ENCODE assay signal across 19 cellular contexts in genomic region chr9:117826837-117827236, GRCh38.
DNase-seq lines count a peak whose midpoint lies in the region; ATAC-seq and TF ChIP-seq lines count a peak whose summit lies in the region.
"Had no signal": no experiment of that assay in that cellular context is flagged by ENCODE, and none has a peak within 500 bp of the region (broad histone marks: within the 10 kb centered on the region; RNA-seq: fewer than 3 reads in every experiment).

No MANE protein-coding gene starts in this region.

- H3K4me1 ChIP-seq in BLaER1 treated with 17β-estradiol and CSF1 and Interleukin-3, amounts not matched to agents 10 nM and 100 nM, result peaks cover 16 to 38% (median 18%) of the 10 kb centered on the region in 10 experiments
- H3K4me1 ChIP-seq in neural progenitor cell (peaks cover 15% of the 10 kb centered on the region), thyroid gland (no peaks in the 10 kb centered on the region)

- H3K36me3 ChIP-seq in BLaER1 treated with 17β-estradiol and CSF1 and Interleukin-3, amounts not matched to agents 10 nM and 100 nM, result no peaks in the 10 kb centered on the region
- no peaks in the 10 kb centered on the region for H3K36me3 ChIP-seq in neural progenitor cell
- H3K36me3 ChIP-seq in thyroid gland, result no peaks in the 10 kb centered on the region

- intact Hi-C loops in activated B cell treated with CpG ODN at 0.5 μM for 24 hours (cut with micrococcal nuclease), result loop anchor here (1.0 to 5.0 kb wide), 4 partner anchors 44 to 125 kb away; partner anchors contain the start of gene TLR4
- intact Hi-C loops in thyroid gland (cut with DNase I), result no loop called here

- no peak for DNase-seq in activated B cell treated with CpG ODN at 0.5 μM for 24 hours
- no peak for DNase-seq in neural progenitor cell (ENCODE audit: low spot score)
- no peak for DNase-seq in thyroid gland
- DNase-seq in iPS-NIHi11 (ENCODE audit: low spot score), result no peak
- DNase-seq: CD8-positive, alpha-beta T cell; DMS53; EL; H7; HFFc6; NCI-H1092 treated with DMSO at 0.1 percent for 48 hours; NCI-H1694 treated with DMSO at 0.1 percent for 48 hours; NCI-H2107; NCI-H510A; NCI-H774 had no signal

- ATAC-seq in activated B cell treated with CpG ODN at 0.5 μM for 24 hours (ENCODE audit: low read depth) (no peak), HG03095 (IDR thresholded peaks at IDR 0.05; ENCODE audit: unreplicated experiment) (no peak)

- no peak overlapping the region for H3K4me3 ChIP-seq in BLaER1 treated with 17β-estradiol and CSF1 and Interleukin-3, amounts not matched to agents 10 nM and 100 nM
- H3K4me3 ChIP-seq in neural progenitor cell, result no peak overlapping the region
- H3K4me3 ChIP-seq in thyroid gland (replicated peaks in 1 of 3), result no peak overlapping the region
- H3K4me3 ChIP-seq: GM12878 had no signal

- TF ChIP-seq POLR2A in thyroid gland (IDR thresholded peaks at IDR 0.05), result no peak

- H2AFZ ChIP-seq in neural progenitor cell (replicated peaks), result no peak overlapping the region

- peak overlapping the region in 2 of 3 donors; percentile 3 to 25 for H3K27ac Mint-ChIP-seq in IgD-negative memory B cell
- H3K27ac Mint-ChIP-seq in activated B cell treated with CpG ODN at 0.5 μM for 24 hours, result peak overlapping the region; percentile 22
- peak overlapping the region; percentile 17 for H3K27ac Mint-ChIP-seq in neural progenitor cell
- H3K27ac Mint-ChIP-seq: CD8-positive, alpha-beta T cell; HFFc6 had no signal

- peaks cover 0 to 2% (median 0%) of the 10 kb centered on the region in 3 donors for H3K9me3 Mint-ChIP-seq in IgD-negative memory B cell
- no peaks in the 10 kb centered on the region for H3K9me3 Mint-ChIP-seq in activated B cell treated with CpG ODN at 0.5 μM for 24 hours
- no peaks in the 10 kb centered on the region for H3K9me3 Mint-ChIP-seq in neural progenitor cell
- H3K9me3 Mint-ChIP-seq: CD8-positive, alpha-beta T cell; HFFc6 had no signal

- peaks cover 2% of the 10 kb centered on the region for H3K36me3 Mint-ChIP-seq in IgD-negative memory B cell
- no peaks in the 10 kb centered on the region for H3K36me3 Mint-ChIP-seq in activated B cell treated with CpG ODN at 0.5 μM for 24 hours (ENCODE audit: low read depth)
- H3K36me3 Mint-ChIP-seq in neural progenitor cell, result no peaks in the 10 kb centered on the region
- H3K36me3 Mint-ChIP-seq: CD8-positive, alpha-beta T cell had no signal

- H3K27ac ChIP-seq in BLaER1 treated with 17β-estradiol and CSF1 and Interleukin-3, amounts not matched to agents 10 nM and 100 nM, result peak overlapping the region in 3 of 11 experiments; percentile 13 to 41 (median 34); a peak in 2 of 22 replicates
- no peak overlapping the region for H3K27ac ChIP-seq in neural progenitor cell
- no peak overlapping the region for H3K27ac ChIP-seq in thyroid gland
- H3K27ac ChIP-seq: HL-60 had no signal

- H3K27me3 Mint-ChIP-seq in IgD-negative memory B cell (peaks cover 9% of the 10 kb centered on the region), activated B cell treated with CpG ODN at 0.5 μM for 24 hours (peaks cover 8% of the 10 kb centered on the region), neural progenitor cell (ENCODE audit: insufficient read depth, low read depth) (peaks cover 2% of the 10 kb centered on the region)

- 76 to 82% methylated on average over 3 of the region's 3 CpGs for WGBS in thyroid gland, 2 donors

- peak overlapping the region in 3 of 4 donors; percentile 19 to 78 (median 72) for H3K4me3 Mint-ChIP-seq in IgD-negative memory B cell
- H3K4me3 Mint-ChIP-seq in activated B cell treated with CpG ODN at 0.5 μM for 24 hours, result peak overlapping the region; percentile 29
- H3K4me3 Mint-ChIP-seq in neural progenitor cell, result no peak overlapping the region
- H3K4me3 Mint-ChIP-seq: HFFc6 had no signal

- peaks cover 19 to 27% (median 22%) of the 10 kb centered on the region in 3 donors for H3K4me1 Mint-ChIP-seq in IgD-negative memory B cell
- peaks cover 32% of the 10 kb centered on the region for H3K4me1 Mint-ChIP-seq in activated B cell treated with CpG ODN at 0.5 μM for 24 hours
- H3K4me1 Mint-ChIP-seq in neural progenitor cell, result peaks cover 8% of the 10 kb centered on the region

- H3K9ac ChIP-seq in BLaER1 treated with 17β-estradiol and CSF1 and Interleukin-3, amounts not matched to agents 10 nM and 100 nM, result no peak overlapping the region
- no peak overlapping the region for H3K9ac ChIP-seq in neural progenitor cell

- no peaks in the 10 kb centered on the region for H3K79me2 ChIP-seq in neural progenitor cell (ENCODE audit: low read depth)

- CTCF ChIA-PET in activated B cell treated with CpG ODN at 0.5 μM for 24 hours (lab: Charles Lee), result no interaction called here

- H3F3A ChIP-seq in neural progenitor cell (ENCODE audit: low read depth), result no peaks in the 10 kb centered on the region

- H3K9me3 ChIP-seq in BLaER1 treated with 17β-estradiol and CSF1 and Interleukin-3, amounts not matched to agents 10 nM and 100 nM (replicated peaks in 1 of 11), result no peaks in the 10 kb centered on the region
- H3K9me3 ChIP-seq in neural progenitor cell (ENCODE audit: low read depth) (no peaks in the 10 kb centered on the region), thyroid gland (no peaks in the 10 kb centered on the region)

- TF ChIP-seq CTCF in activated B cell treated with CpG ODN at 0.5 μM for 24 hours (IDR thresholded peaks at IDR 0.05), result no peak
- TF ChIP-seq CTCF in neural progenitor cell (IDR thresholded peaks at IDR 0.05), result no peak
- TF ChIP-seq CTCF in thyroid gland (IDR thresholded peaks at IDR 0.05), result no peak

- POLR2A ChIA-PET in activated B cell treated with CpG ODN at 0.5 μM for 24 hours (lab: Charles Lee), result no interaction called here

- peak overlapping the region; percentile 46 to 79 (median 61); a peak in 20 of 22 replicates for H3K4me2 ChIP-seq in BLaER1 treated with 17β-estradiol and CSF1 and Interleukin-3, amounts not matched to agents 10 nM and 100 nM
- no peak overlapping the region for H3K4me2 ChIP-seq in neural progenitor cell

- H4K20me1 ChIP-seq in BLaER1 treated with 17β-estradiol and CSF1 and Interleukin-3, amounts not matched to agents 10 nM and 100 nM, result no peaks in the 10 kb centered on the region; a peak in 1 of 22 replicates
- H4K20me1 ChIP-seq in neural progenitor cell (ENCODE audit: low read depth), result no peaks in the 10 kb centered on the region

- 0 out of 22 replicates have a peak, but pooled peaks cover 0 to 4% (median 0%) of the 10 kb centered on the region in 11 experiments for H3K27me3 ChIP-seq in BLaER1 treated with 17β-estradiol and CSF1 and Interleukin-3, amounts not matched to agents 10 nM and 100 nM
- no peaks in the 10 kb centered on the region for H3K27me3 ChIP-seq in neural progenitor cell
- H3K27me3 ChIP-seq in thyroid gland, result no peaks in the 10 kb centered on the region
